Comparison of ENCODE assay signal across 17 cellular contexts in the genomic region with DNA sequence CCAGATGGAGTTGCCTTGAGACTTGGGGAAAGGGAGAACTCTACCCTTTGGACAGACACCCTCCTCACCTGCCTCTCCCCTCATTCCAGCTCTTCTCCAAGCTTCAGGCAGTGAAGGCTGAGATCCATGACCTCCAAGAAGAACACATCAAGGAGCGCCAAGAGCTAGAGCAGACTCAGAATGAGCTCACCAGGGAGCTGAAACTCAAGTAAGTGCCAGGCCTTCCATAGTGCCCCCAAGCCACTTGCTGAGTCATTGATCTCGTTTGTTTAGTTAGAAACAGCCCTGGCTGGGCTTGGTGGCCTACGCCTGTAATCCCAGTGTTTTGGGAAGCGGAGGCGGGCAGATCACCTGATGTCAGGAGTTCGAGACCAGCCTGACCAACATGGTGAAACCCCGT. TPM values are rescaled to one million over a fixed set of nuclear protein-coding genes. Genes with fewer than 3 reads are reported as not detected.
DNase-seq lines count a peak whose midpoint lies in the region; ATAC-seq and TF ChIP-seq lines count a peak whose summit lies in the region.
"Had no signal": no experiment of that assay in that cellular context is flagged by ENCODE, and none has a peak within 500 bp of the region (broad histone marks: within the 10 kb centered on the region; RNA-seq: fewer than 3 reads in every experiment).

No MANE protein-coding gene starts in this region.

- H3K4me3 Mint-ChIP-seq in activated CD8-positive, alpha-beta memory T cell treated with anti-CD3 and anti-CD28 coated beads, Interleukin-2, amount 10 ng/mL, durations not matched to agents 7 days and 5 days = no peak overlapping the region
- H3K4me3 Mint-ChIP-seq in neural crest cell (no peak overlapping the region), T-helper 17 cell (no peak overlapping the region)

- peaks cover 50% of the 10 kb centered on the region for H3K36me3 Mint-ChIP-seq in activated CD8-positive, alpha-beta memory T cell treated with anti-CD3 and anti-CD28 coated beads, Interleukin-2, amount 10 ng/mL, durations not matched to agents 7 days and 5 days
- peaks cover 19% of the 10 kb centered on the region for H3K36me3 Mint-ChIP-seq in neural crest cell (ENCODE audit: low read depth)
- H3K36me3 Mint-ChIP-seq in T-helper 17 cell (ENCODE audit: low read depth) = peaks cover 3% of the 10 kb centered on the region

- no peak overlapping the region for H3K27ac ChIP-seq in brain microvascular endothelial cell
- H3K27ac ChIP-seq: uterus had no signal

- ATAC-seq in activated CD8-positive, alpha-beta memory T cell treated with anti-CD3 and anti-CD28 coated beads, Interleukin-2, amount 10 ng/mL, durations not matched to agents 7 days and 5 days = no peak
- no peak for ATAC-seq in T-helper 17 cell

- peaks cover 7% of the 10 kb centered on the region for H3K36me3 ChIP-seq in brain microvascular endothelial cell (replicated peaks)
- H3K36me3 ChIP-seq: uterus had no signal

- H3K9me3 Mint-ChIP-seq in activated CD8-positive, alpha-beta memory T cell treated with anti-CD3 and anti-CD28 coated beads, Interleukin-2, amount 10 ng/mL, durations not matched to agents 7 days and 5 days (ENCODE audit: low read depth) = no peaks in the 10 kb centered on the region
- H3K9me3 Mint-ChIP-seq in neural crest cell = no peaks in the 10 kb centered on the region

- DNase-seq in activated CD8-positive, alpha-beta memory T cell treated with anti-CD3 and anti-CD28 coated beads, Interleukin-2, amount 10 ng/mL, durations not matched to agents 7 days and 5 days = no peak
- DNase-seq in activated CD8-positive, alpha-beta memory T cell treated with anti-CD3 and anti-CD28 coated beads for 24 hours = no peak
- DNase-seq in HT1080 (ENCODE audit: low read depth) = peak; percentile 59
- peak; percentile 5 for DNase-seq in brain microvascular endothelial cell
- no peak for DNase-seq in neural crest cell (ENCODE audit: low read depth, low spot score)
- no peak for DNase-seq in NAMALWA (ENCODE audit: low spot score)
- DNase-seq in T-helper 17 cell = no peak
- DNase-seq in SK-N-DZ (ENCODE audit: low spot score) = no peak
- DNase-seq: activated CD4-positive, CD25-positive, alpha-beta regulatory T cell treated with anti-CD3 and anti-CD28 coated beads, Interleukin-2, amount 50 U/mL, for 72 hours; activated T-cell treated with anti-CD3 and anti-CD28 coated beads for 4 hours; Kasumi-1; NCI-H1436 treated with DMSO at 0.1 percent for 48 hours; NCI-H2227 treated with DMSO at 0.1 percent for 48 hours; NK-92 treated with Interleukin-12 subunit alpha and Interleukin-12 subunit beta, amount 100 ng/mL, for 24 hours; retina; SHP77; uterus had no signal

- H3K27me3 Mint-ChIP-seq in activated CD8-positive, alpha-beta memory T cell treated with anti-CD3 and anti-CD28 coated beads, Interleukin-2, amount 10 ng/mL, durations not matched to agents 7 days and 5 days = no peaks in the 10 kb centered on the region
- H3K27me3 Mint-ChIP-seq in neural crest cell (ENCODE audit: low read depth) = no peaks in the 10 kb centered on the region
- H3K27me3 Mint-ChIP-seq in T-helper 17 cell = no peaks in the 10 kb centered on the region

- no peaks in the 10 kb centered on the region for H3K9me3 ChIP-seq in T-helper 17 cell (ENCODE audit: control insufficient read depth, low read length, poor library complexity, severe bottlenecking)
- H3K9me3 ChIP-seq: uterus had no signal

- peak overlapping the region; percentile 20 for H3K27ac Mint-ChIP-seq in activated CD8-positive, alpha-beta memory T cell treated with anti-CD3 and anti-CD28 coated beads, Interleukin-2, amount 10 ng/mL, durations not matched to agents 7 days and 5 days
- peak overlapping the region; percentile 48 for H3K27ac Mint-ChIP-seq in neural crest cell (ENCODE audit: unreplicated experiment)
- H3K27ac Mint-ChIP-seq in T-helper 17 cell = no peak overlapping the region

- H3K4me1 Mint-ChIP-seq in activated CD8-positive, alpha-beta memory T cell treated with anti-CD3 and anti-CD28 coated beads, Interleukin-2, amount 10 ng/mL, durations not matched to agents 7 days and 5 days = peaks cover 10% of the 10 kb centered on the region
- H3K4me1 Mint-ChIP-seq in neural crest cell (no peaks in the 10 kb centered on the region), T-helper 17 cell (peaks cover 14% of the 10 kb centered on the region)

- TF ChIP-seq CTCF in brain microvascular endothelial cell (IDR thresholded peaks at IDR 0.05; ENCODE audit: low read depth, low read length, missing control alignments) (no peak), neural crest cell (conservative IDR thresholded peaks at IDR 0.05) (no peak)

- H3K4me3 ChIP-seq in brain microvascular endothelial cell (ENCODE audit: low read depth, low read length) = no peak overlapping the region
- H3K4me3 ChIP-seq: uterus had no signal

- CTCF ChIA-PET in activated CD8-positive, alpha-beta memory T cell treated with anti-CD3 and anti-CD28 coated beads, Interleukin-2, amount 10 ng/mL, durations not matched to agents 7 days and 5 days (lab: Charles Lee) = interaction anchor here (1.0 kb wide), 1 partner anchor 25 kb away, joined by 3 read pairs; no protein-coding TSS in a partner anchor

- in situ Hi-C loops in brain microvascular endothelial cell (cut with HindIII; ENCODE audit: low pct_ligation_motif_present, low sequenced_read_pairs) = no loop called here

- H3K27me3 ChIP-seq in brain microvascular endothelial cell (replicated peaks) = no peaks in the 10 kb centered on the region
- H3K27me3 ChIP-seq: uterus had no signal

RNA-seq across cellular contexts. Expression of a gene that starts 39.2 kb away (rescaled TPM):
- total RNA-seq in activated CD8-positive, alpha-beta memory T cell treated with anti-CD3 and anti-CD28 coated beads, Interleukin-2, amount 10 ng/mL, durations not matched to agents 7 days and 5 days = 10 to 100 TPM; 19.9 to 26.0 TPM
- total RNA-seq in HT1080 (2014; rRNA removed; shearing (Covaris generic)) = 15.1 and 17.1 TPM in 2 replicates
- polyA plus RNA-seq in HT1080 (2015; cell fraction: cytosol; rRNA removed) = 20.1 and 27.1 TPM in 2 replicates
- 12.1 and 12.4 TPM in 2 replicates for polyA plus RNA-seq in HT1080 (2015; cell fraction: nucleus; rRNA removed)
- total RNA-seq in neural crest cell (44.0 and 45.5 TPM in 2 replicates), T-helper 17 cell (10 to 100 TPM; 13.4 to 14.4 TPM)
- 11.5 and 11.9 TPM in 2 replicates for polyA plus RNA-seq in SK-N-DZ (2014; cell fraction: cytosol; rRNA removed)
- polyA plus RNA-seq in SK-N-DZ (2014; cell fraction: nucleus; rRNA removed) = 3.7 and 5.4 TPM in 2 replicates

RNA-seq across cellular contexts. Expression of a gene that starts 41.5 kb away (rescaled TPM):
- 100 to 1,000 TPM; 134 to 135 TPM for total RNA-seq in activated CD8-positive, alpha-beta memory T cell treated with anti-CD3 and anti-CD28 coated beads, Interleukin-2, amount 10 ng/mL, durations not matched to agents 7 days and 5 days
- 31.8 and 38.8 TPM in 2 replicates for total RNA-seq in HT1080 (2014; rRNA removed; shearing (Covaris generic))
- polyA plus RNA-seq in HT1080 (2015; cell fraction: cytosol; rRNA removed) = 23.8 and 26.9 TPM in 2 replicates
- 193 and 221 TPM in 2 replicates for polyA plus RNA-seq in HT1080 (2015; cell fraction: nucleus; rRNA removed)
- 140 and 157 TPM in 2 replicates for total RNA-seq in neural crest cell
- 100 to 1,000 TPM; 198 to 207 TPM for total RNA-seq in T-helper 17 cell
- polyA plus RNA-seq in SK-N-DZ (2014; cell fraction: cytosol; rRNA removed) = 46.2 and 80.1 TPM in 2 replicates
- polyA plus RNA-seq in SK-N-DZ (2014; cell fraction: nucleus; rRNA removed) = 215 and 320 TPM in 2 replicates

Comparison
In these comparisons a context has a peak if more than half of its experiments do, and no peak if none do; other contexts are left out.
1. DNase-seq: peak in HT1080 (single experiment) and brain microvascular endothelial cell (single experiment); none in activated CD8-positive, alpha-beta memory T cell treated with anti-CD3 and anti-CD28 coated beads, Interleukin-2, amount 10 ng/mL, durations not matched to agents 7 days and 5 days (single experiment), activated CD8-positive, alpha-beta memory T cell treated with anti-CD3 and anti-CD28 coated beads for 24 hours (single experiment), neural crest cell (single experiment), NAMALWA (single experiment), T-helper 17 cell (0 of 3) and SK-N-DZ (single experiment).